1 cellular context compared by ENCODE assay signal in genomic region chr6:31822038-31822821, GRCh38.
TF ChIP-seq lines count a peak whose summit lies in the region.

No MANE protein-coding gene starts in this region.

TF ChIP-seq in A549, 52 proteins besides CTCF, POLR2A, EP300 and RAD21 (continued from another document):
- TF ChIP-seq EHF (CRISPR knock-in tag; IDR thresholded peaks at IDR 0.05): no peak
- no peak for TF ChIP-seq EHMT2 (IDR thresholded peaks at IDR 0.05; ENCODE audit: low read depth)
- no peak for TF ChIP-seq RFX5 (IDR thresholded peaks at IDR 0.05)
- no peak for TF ChIP-seq HOXB5 (CRISPR knock-in tag; IDR thresholded peaks at IDR 0.05)
- TF ChIP-seq RARB (CRISPR knock-in tag; IDR thresholded peaks at IDR 0.05): no peak
- no peak for TF ChIP-seq BHLHE40 (IDR thresholded peaks at IDR 0.05; ENCODE audit: low read depth, low read length)
- TF ChIP-seq ESRRA (IDR thresholded peaks at IDR 0.05; ENCODE audit: borderline replicate concordance, low read length): 0 out of 2 replicates have a peak, but pooled peaks have one; percentile 34
- TF ChIP-seq KDM1A (IDR thresholded peaks at IDR 0.05; ENCODE audit: low read depth): no peak
- no peak for TF ChIP-seq HOXB13 (CRISPR knock-in tag; IDR thresholded peaks at IDR 0.05; ENCODE audit: low read depth)
- no peak for TF ChIP-seq FOXS1 (CRISPR knock-in tag; IDR thresholded peaks at IDR 0.05)
- no peak for TF ChIP-seq HOXA7 (CRISPR knock-in tag; IDR thresholded peaks at IDR 0.05)
- no peak; the same call in 1 of the 2 replicates for TF ChIP-seq E2F6 (IDR thresholded peaks at IDR 0.05; ENCODE audit: borderline replicate concordance, low read depth)
- TF ChIP-seq RNF2 (IDR thresholded peaks at IDR 0.05; ENCODE audit: borderline replicate concordance, low read depth): no peak
- no peak for TF ChIP-seq CBX8 (IDR thresholded peaks at IDR 0.05)
- TF ChIP-seq REST (IDR thresholded peaks at IDR 0.05): no peak
- TF ChIP-seq NR3C1 (IDR thresholded peaks at IDR 0.05): no peak
- TF ChIP-seq JUN (IDR thresholded peaks at IDR 0.05): peak; percentile 35 to 57; a peak in 2 of 5 replicates
- no peak for TF ChIP-seq POLR2AphosphoS2 (conservative IDR thresholded peaks at IDR 0.05; ENCODE audit: low read length)
- TF ChIP-seq USF2 (IDR thresholded peaks at IDR 0.05): no peak
- TF ChIP-seq RCOR1 (IDR thresholded peaks at IDR 0.05; ENCODE audit: low read depth, low read length): no peak
- peak; percentile 88 for TF ChIP-seq NFE2L2 (conservative IDR thresholded peaks at IDR 0.05; ENCODE audit: low read length)
- no peak for TF ChIP-seq ZFP36 (IDR thresholded peaks at IDR 0.05; ENCODE audit: borderline replicate concordance, partially characterized antibody)
- no peak for TF ChIP-seq ELK1 (IDR thresholded peaks at IDR 0.05; ENCODE audit: low read depth, low read length)
- TF ChIP-seq CHD2 (IDR thresholded peaks at IDR 0.05; ENCODE audit: low read length, partially characterized antibody): no peak
- TF ChIP-seq CEBPB (IDR thresholded peaks at IDR 0.05): peak in 1 of 2 experiments; percentile 46; a peak in 2 of 4 replicates
- no peak for TF ChIP-seq TP53 (CRISPR knock-in tag; IDR thresholded peaks at IDR 0.05)
- no peak for TF ChIP-seq KDM5A (IDR thresholded peaks at IDR 0.05)
- no peak for TF ChIP-seq CHD4 (IDR thresholded peaks at IDR 0.05; ENCODE audit: borderline replicate concordance)
- TF ChIP-seq ATOH8 (CRISPR knock-in tag; IDR thresholded peaks at IDR 0.05; ENCODE audit: low read depth): no peak
- no peak for TF ChIP-seq HES2 (IDR thresholded peaks at IDR 0.05)
- no peak for TF ChIP-seq FOSB (CRISPR knock-in tag; IDR thresholded peaks at IDR 0.05)
- TF ChIP-seq MAFK (IDR thresholded peaks at IDR 0.05; ENCODE audit: partially characterized antibody): peak; percentile 93
- TF ChIP-seq GATA3 (IDR thresholded peaks at IDR 0.05; ENCODE audit: borderline replicate concordance): no peak; the same call in 1 of the 2 replicates
- 0 out of 3 replicates have a peak, but pooled peaks have one; percentile 10 for TF ChIP-seq BCL3 (IDR thresholded peaks at IDR 0.05)
- no peak for TF ChIP-seq HMGXB4 (CRISPR knock-in tag; IDR thresholded peaks at IDR 0.05; ENCODE audit: borderline replicate concordance)
- TF ChIP-seq ZNF302 (CRISPR knock-in tag; IDR thresholded peaks at IDR 0.05): no peak
